In the genomic region with DNA sequence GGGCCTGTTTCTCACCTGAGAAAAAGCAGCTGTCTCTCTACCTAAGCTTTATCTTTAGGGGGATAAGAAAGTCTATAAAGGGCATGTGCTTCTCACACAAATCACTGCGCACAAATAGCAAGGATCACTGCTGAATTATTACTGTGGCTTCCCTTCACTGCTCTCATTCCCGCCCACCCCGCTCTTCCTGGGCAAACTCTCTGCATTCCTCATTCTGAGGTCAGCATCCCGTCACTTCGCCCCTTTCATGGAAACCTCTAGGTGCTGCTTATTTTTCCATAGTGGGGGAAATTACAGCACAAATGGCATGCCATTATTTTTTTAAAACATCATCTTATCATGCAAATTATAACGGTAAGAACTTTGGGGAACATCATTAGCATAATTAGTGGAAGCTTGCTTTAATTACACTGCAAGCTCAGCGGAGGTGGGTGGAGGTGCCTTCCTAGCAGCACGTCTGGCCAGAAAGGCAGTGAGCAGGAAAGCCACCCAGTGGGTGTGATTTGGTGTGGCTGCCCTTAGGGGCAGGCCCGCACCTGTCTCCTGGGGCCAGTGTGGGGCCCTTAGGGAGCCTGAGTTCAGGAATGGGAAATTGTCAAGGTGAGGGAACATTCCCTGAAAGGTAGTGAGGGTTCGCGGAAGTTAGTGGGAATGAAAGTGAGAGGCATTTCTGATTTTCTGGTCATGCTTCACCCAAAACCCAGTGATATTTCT, we compare ENCODE assay signal across 16 cellular contexts.
DNase-seq lines count a peak whose midpoint lies in the region; ATAC-seq and TF ChIP-seq lines count a peak whose summit lies in the region.
"Had no signal": no experiment of that assay in that cellular context is flagged by ENCODE, and none has a peak within 500 bp of the region (broad histone marks: within the 10 kb centered on the region; RNA-seq: fewer than 3 reads in every experiment).

No MANE protein-coding gene starts in this region.

- no peak overlapping the region for H2BK12ac ChIP-seq in mesenchymal stem cell (ENCODE audit: low read length in 2 of 2)

- H3K4me1 ChIP-seq in breast epithelium = no peaks in the 10 kb centered on the region
- H3K4me1 ChIP-seq in mesenchymal stem cell (ENCODE audit: control insufficient read depth, insufficient read depth, low read depth, low read length) = peaks cover 12% of the 10 kb centered on the region
- peaks cover 12% of the 10 kb centered on the region for H3K4me1 ChIP-seq in vagina
- H3K4me1 ChIP-seq in right lobe of liver = no peaks in the 10 kb centered on the region
- H3K4me1 ChIP-seq: SJCRH30 had no signal

- H3K27me3 Mint-ChIP-seq in MCF 10A (ENCODE audit: insufficient read depth, unreplicated experiment) = no peaks in the 10 kb centered on the region

- H4K91ac ChIP-seq in mesenchymal stem cell (ENCODE audit: low read length) = no peak overlapping the region

- H2AFZ ChIP-seq in mesenchymal stem cell (ENCODE audit: low read depth, low read length) = no peak overlapping the region

- POLR2A ChIA-PET in MCF 10A (lab: Yijun Ruan, JAX) = interaction anchor here (0.5 to 0.6 kb wide), 3 partner anchors 13 to 413 kb away, joined by 3 to 4 read pairs (median 3); no protein-coding TSS in a partner anchor

- peak overlapping the region; percentile 40 for H3K9ac ChIP-seq in mesenchymal stem cell (ENCODE audit: low read length)

- no peak overlapping the region for H3K4me3 Mint-ChIP-seq in MCF 10A (ENCODE audit: unreplicated experiment)
- H3K4me3 Mint-ChIP-seq: naive thymus-derived CD8-positive, alpha-beta T cell; stimulated activated effector memory CD8-positive, alpha-beta T cell treated with anti-CD3 and anti-CD28 coated beads, Interleukin-12 subunit alpha, Interleukin-12 subunit beta, amount 100 ng/mL, for 72 hours had no signal

- no peak overlapping the region for H3K18ac ChIP-seq in mesenchymal stem cell (ENCODE audit: low read depth in 1 of 2, low read length in 2 of 2)

- peaks cover 9% of the 10 kb centered on the region for H3K4me1 Mint-ChIP-seq in MCF 10A (ENCODE audit: insufficient read depth, unreplicated experiment)
- H3K4me1 Mint-ChIP-seq: naive thymus-derived CD8-positive, alpha-beta T cell; stimulated activated effector memory CD8-positive, alpha-beta T cell treated with anti-CD3 and anti-CD28 coated beads, Interleukin-12 subunit alpha, Interleukin-12 subunit beta, amount 100 ng/mL, for 72 hours had no signal

- WGBS in mesenchymal stem cell = 53% methylated on average over 9 of the region's 11 CpGs
- 72% methylated on average over 6 of the region's 11 CpGs for WGBS in right lobe of liver (ENCODE audit: insufficient coverage, low coverage, low lambda C conversion rate, missing lambda C conversion rate)

- TF ChIP-seq POLR2A in breast epithelium (IDR thresholded peaks at IDR 0.05) (no peak), vagina (IDR thresholded peaks at IDR 0.05) (no peak), right lobe of liver (IDR thresholded peaks at IDR 0.05) (no peak)

- no peak overlapping the region for H4K8ac ChIP-seq in mesenchymal stem cell (ENCODE audit: low read length)

- H3K14ac ChIP-seq in mesenchymal stem cell (ENCODE audit: low read length in 2 of 2) = no peak overlapping the region

- no peak overlapping the region for H2AK5ac ChIP-seq in mesenchymal stem cell (ENCODE audit: low read length, severe bottlenecking)

- intact Hi-C loops in breast epithelium (cut with DNase I; ENCODE audit: low total_unique reads) = no loop called here
- intact Hi-C loops in MCF 10A (cut with micrococcal nuclease) = no loop called here
- intact Hi-C loops in vagina (cut with DNase I) = no loop called here
- intact Hi-C loops in right lobe of liver (cut with DNase I) = no loop called here

- H3K27ac ChIP-seq in breast epithelium = peak overlapping the region; percentile 68 to 80
- H3K27ac ChIP-seq in coronary artery = peak overlapping the region; percentile 70 to 89
- no peak overlapping the region for H3K27ac ChIP-seq in mesenchymal stem cell (ENCODE audit: low read length, poor library complexity, severe bottlenecking)
- peak overlapping the region; percentile 24 for H3K27ac ChIP-seq in vagina
- no peak overlapping the region for H3K27ac ChIP-seq in right lobe of liver
- H3K27ac ChIP-seq: HL-60, SJCRH30 had no signal

- no peaks in the 10 kb centered on the region for H3K27me3 ChIP-seq in breast epithelium
- no peaks in the 10 kb centered on the region for H3K27me3 ChIP-seq in mesenchymal stem cell (ENCODE audit: control insufficient read depth in 1 of 2, insufficient read depth in 1 of 2, low read length in 2 of 2)
- H3K27me3 ChIP-seq in vagina = no peaks in the 10 kb centered on the region
- H3K27me3 ChIP-seq in right lobe of liver = no peaks in the 10 kb centered on the region
- H3K27me3 ChIP-seq: SJCRH30 had no signal

- H3K36me3 ChIP-seq in breast epithelium = no peaks in the 10 kb centered on the region
- H3K36me3 ChIP-seq in mesenchymal stem cell (ENCODE audit: control insufficient read depth in 1 of 2, insufficient read depth in 2 of 2, low read depth in 1 of 2, low read length in 2 of 2) = no peaks in the 10 kb centered on the region
- H3K36me3 ChIP-seq in vagina = no peaks in the 10 kb centered on the region
- H3K36me3 ChIP-seq in right lobe of liver = no peaks in the 10 kb centered on the region
- H3K36me3 ChIP-seq: SJCRH30 had no signal

- no peak overlapping the region for H3K23ac ChIP-seq in mesenchymal stem cell (ENCODE audit: low read length in 2 of 2)

- H3K4me3 ChIP-seq in breast epithelium (no peak overlapping the region), coronary artery (no peak overlapping the region), mesenchymal stem cell (ENCODE audit: insufficient read depth in 1 of 2, low read depth in 1 of 2, low read length in 2 of 2) (no peak overlapping the region), vagina (no peak overlapping the region), right lobe of liver (no peak overlapping the region)
- H3K4me3 ChIP-seq: SJCRH30 had no signal

- H2BK5ac ChIP-seq in mesenchymal stem cell (ENCODE audit: low read depth, low read length, poor library complexity, severe bottlenecking) = no peak overlapping the region

- no peak overlapping the region for H3K4ac ChIP-seq in mesenchymal stem cell (ENCODE audit: low read depth in 1 of 2, low read length in 2 of 2)

- no peak overlapping the region for H2BK120ac ChIP-seq in mesenchymal stem cell (ENCODE audit: low read depth, low read length)

- H3K4me2 ChIP-seq in mesenchymal stem cell (ENCODE audit: low read length, poor library complexity, severe bottlenecking) = no peak overlapping the region

- H3K79me1 ChIP-seq in mesenchymal stem cell (replicated peaks; ENCODE audit: low read length, poor library complexity, severe bottlenecking) = no peaks in the 10 kb centered on the region

- CTCF ChIA-PET in MCF 10A (lab: Yijun Ruan, JAX) = interaction anchor here (3.0 kb wide), 1 partner anchor 14 kb away, joined by 12 read pairs; no protein-coding TSS in a partner anchor

- no peak overlapping the region for H2BK15ac ChIP-seq in mesenchymal stem cell (ENCODE audit: low read depth, poor library complexity, severe bottlenecking)

- ATAC-seq in GM19463 (IDR thresholded peaks at IDR 0.05; ENCODE audit: unreplicated experiment) = no peak
- ATAC-seq in right lobe of liver = no peak
- ATAC-seq: naive thymus-derived CD8-positive, alpha-beta T cell; stimulated activated effector memory CD8-positive, alpha-beta T cell treated with anti-CD3 and anti-CD28 coated beads, Interleukin-12 subunit alpha, Interleukin-12 subunit beta, amount 100 ng/mL, for 72 hours had no signal

- H3K9me3 ChIP-seq in breast epithelium = no peaks in the 10 kb centered on the region
- peaks cover 8% of the 10 kb centered on the region for H3K9me3 ChIP-seq in mesenchymal stem cell (ENCODE audit: control insufficient read depth, low read length)
- no peaks in the 10 kb centered on the region for H3K9me3 ChIP-seq in vagina
- no peaks in the 10 kb centered on the region for H3K9me3 ChIP-seq in right lobe of liver
- H3K9me3 ChIP-seq: SJCRH30 had no signal

- no peak overlapping the region for H3K27ac Mint-ChIP-seq in MCF 10A (ENCODE audit: low read depth, unreplicated experiment)
- H3K27ac Mint-ChIP-seq: naive thymus-derived CD8-positive, alpha-beta T cell; stimulated activated effector memory CD8-positive, alpha-beta T cell treated with anti-CD3 and anti-CD28 coated beads, Interleukin-12 subunit alpha, Interleukin-12 subunit beta, amount 100 ng/mL, for 72 hours had no signal

- DNase-seq in breast epithelium (ENCODE audit: low spot score in 2 of 2) (peak in 1 of 2 donors; percentile 45), MCF 10A (ENCODE audit: unreplicated experiment) (no peak), coronary artery (ENCODE audit: low spot score) (no peak), mesenchymal stem cell (peak; percentile 30), vagina (ENCODE audit: extremely low spot score in 2 of 2) (no peak), H4 (ENCODE audit: low spot score) (no peak), right lobe of liver (no peak)
- DNase-seq: activated gamma-delta T cell; effector memory CD4-positive, alpha-beta T cell; naive thymus-derived CD8-positive, alpha-beta T cell; NCI-H1105; NCI-H82; SJCRH30 had no signal

- TF ChIP-seq CTCF in breast epithelium (IDR thresholded peaks at IDR 0.05) = no peak
- no peak for TF ChIP-seq CTCF in MCF 10A (IDR thresholded peaks at IDR 0.05; ENCODE audit: unreplicated experiment)
- TF ChIP-seq CTCF in coronary artery (IDR thresholded peaks at IDR 0.05) = no peak
- no peak for TF ChIP-seq CTCF in vagina (IDR thresholded peaks at IDR 0.05)
- TF ChIP-seq CTCF in right lobe of liver (IDR thresholded peaks at IDR 0.05) = no peak

- no peaks in the 10 kb centered on the region for H3K36me3 Mint-ChIP-seq in MCF 10A (ENCODE audit: insufficient read depth, unreplicated experiment)
- H3K36me3 Mint-ChIP-seq: naive thymus-derived CD8-positive, alpha-beta T cell; stimulated activated effector memory CD8-positive, alpha-beta T cell treated with anti-CD3 and anti-CD28 coated beads, Interleukin-12 subunit alpha, Interleukin-12 subunit beta, amount 100 ng/mL, for 72 hours had no signal

- BruUV-seq in MCF 10A (replicated peaks; lab: Mats Ljungman, UMichigan) = no TSS peak

- H3K9me3 Mint-ChIP-seq in MCF 10A (ENCODE audit: unreplicated experiment) = no peaks in the 10 kb centered on the region
- H3K9me3 Mint-ChIP-seq: naive thymus-derived CD8-positive, alpha-beta T cell; stimulated activated effector memory CD8-positive, alpha-beta T cell treated with anti-CD3 and anti-CD28 coated beads, Interleukin-12 subunit alpha, Interleukin-12 subunit beta, amount 100 ng/mL, for 72 hours had no signal

Comparison
In these comparisons a context has a peak if more than half of its experiments do, and no peak if none do; other contexts are left out.
1. H3K27ac ChIP-seq: peak in breast epithelium (2 of 2), coronary artery (2 of 2) and vagina (single experiment); none in mesenchymal stem cell (single experiment) and right lobe of liver (0 of 3).